ENCODE assay signal across 11 cellular contexts in genomic region chr13:98536729-98537128, GRCh38. TPM values are rescaled to one million over a fixed set of nuclear protein-coding genes. Genes with fewer than 3 reads are reported as not detected.
A peak's percentile ranks its signal among the peaks of the same experiment; 100 is the strongest.
DNase-seq lines count a peak whose midpoint lies in the region; ATAC-seq, FAIRE-seq and TF ChIP-seq lines count a peak whose summit lies in the region.
"Had no signal": no experiment of that assay in that cellular context is flagged by ENCODE, and none has a peak within 500 bp of the region (broad histone marks: within the 10 kb centered on the region; RNA-seq: fewer than 3 reads in every experiment).

No MANE protein-coding gene starts in this region.

- CTCF ChIA-PET in activated naive CD4-positive, alpha-beta T cell treated with anti-CD3 and anti-CD28 coated beads for 36 hours (lab: Charles Lee), result interaction anchor here (0.8 to 1.9 kb wide), 3 partner anchors 13 to 82 kb away, joined by 3 to 7 read pairs (median 7); no protein-coding TSS in a partner anchor
- CTCF ChIA-PET in activated B cell treated with CpG ODN at 0.5 μM for 24 hours (lab: Charles Lee), result no interaction called here
- CTCF ChIA-PET in HepG2 (lab: Yijun Ruan, JAX; ENCODE audit: low intra/inter-chr PET ratio, low total read pairs), result no interaction called here

- peaks cover 99% of the 10 kb centered on the region for H3K79me2 ChIP-seq in HepG2 (ENCODE audit: insufficient read depth, low read length)

- WGBS in HepG2 (ENCODE audit: low lambda C conversion rate), result 93% methylated on average over 14 of the region's 14 CpGs
- 97% methylated on average over 14 of the region's 14 CpGs for WGBS in thymus

- no peak overlapping the region for H3K9ac ChIP-seq in HepG2 (ENCODE audit: insufficient read depth, low read depth, low read length)

- peaks cover 15% of the 10 kb centered on the region for H3K36me3 Mint-ChIP-seq in activated naive CD4-positive, alpha-beta T cell treated with anti-CD3 and anti-CD28 coated beads for 36 hours (ENCODE audit: low read depth)
- peaks cover 30% of the 10 kb centered on the region for H3K36me3 Mint-ChIP-seq in activated B cell treated with CpG ODN at 0.5 μM for 24 hours (ENCODE audit: low read depth)

- BruUV-seq in HepG2 (replicated peaks; lab: Mats Ljungman, UMichigan), result no TSS peak

- no peak for DNase-seq in activated naive CD4-positive, alpha-beta T cell treated with anti-CD3 and anti-CD28 coated beads for 36 hours
- no peak for DNase-seq in activated naive CD4-positive, alpha-beta T cell treated with Interleukin-2 at 50 U/mL for 16 hours
- DNase-seq in activated B cell treated with CpG ODN at 0.5 μM for 24 hours (no peak), HepG2 (ENCODE audit: low spot score) (no peak), retina (no peak)
- DNase-seq in activated CD8-positive, alpha-beta memory T cell treated with anti-CD3 and anti-CD28 coated beads, Interleukin-2, amount 50 U/mL, for 48 hours, result no peak
- DNase-seq: kidney glomerular epithelial cell, NCI-H2107 had no signal

- H3K9me3 ChIP-seq in HepG2 (ENCODE audit: low read length), result no peaks in the 10 kb centered on the region
- no peaks in the 10 kb centered on the region for H3K9me3 ChIP-seq in thymus (ENCODE audit: control insufficient read depth)

- POLR2A ChIA-PET in activated B cell treated with CpG ODN at 0.5 μM for 24 hours (lab: Charles Lee) (interaction anchor here (0.6 kb wide), 1 partner anchor 43 kb away, joined by 6 read pairs; no protein-coding TSS in a partner anchor), HepG2 (lab: Yijun Ruan, JAX) (interaction anchor here (2.8 kb wide), 1 partner anchor 30 kb away, joined by 6 read pairs; no protein-coding TSS in a partner anchor)

- in situ Hi-C loops in HepG2 (cut with HindIII; ENCODE audit: extremely low pct_ligation_motif_present, low pct_unique_long_range_greater_than_20kb), result no loop called here

- no peaks in the 10 kb centered on the region for H3K27me3 Mint-ChIP-seq in activated naive CD4-positive, alpha-beta T cell treated with anti-CD3 and anti-CD28 coated beads for 36 hours (ENCODE audit: low read depth)
- H3K27me3 Mint-ChIP-seq in activated B cell treated with CpG ODN at 0.5 μM for 24 hours, result no peaks in the 10 kb centered on the region

- TF ChIP-seq RAD21 in HepG2 (CRISPR knock-in tag; IDR thresholded peaks at IDR 0.05), result no peak

- H3K4me3 Mint-ChIP-seq in activated naive CD4-positive, alpha-beta T cell treated with anti-CD3 and anti-CD28 coated beads for 36 hours, result no peak overlapping the region
- no peak overlapping the region for H3K4me3 Mint-ChIP-seq in activated B cell treated with CpG ODN at 0.5 μM for 24 hours

- no peak for FAIRE-seq in HepG2 (lab: Jason Lieb, UNC)
- FAIRE-seq: D721Med had no signal

- peaks cover 94% of the 10 kb centered on the region for H3K4me1 Mint-ChIP-seq in activated naive CD4-positive, alpha-beta T cell treated with anti-CD3 and anti-CD28 coated beads for 36 hours (ENCODE audit: low read depth)
- H3K4me1 Mint-ChIP-seq in activated B cell treated with CpG ODN at 0.5 μM for 24 hours, result peaks cover 86% of the 10 kb centered on the region

- H3K27ac ChIP-seq in HepG2 (ENCODE audit: extremely low read length, insufficient read depth, low read length) (no peak overlapping the region), thymus (ENCODE audit: low read depth) (peak overlapping the region; percentile 3)

- TF ChIP-seq CTCF in activated B cell treated with CpG ODN at 0.5 μM for 24 hours (IDR thresholded peaks at IDR 0.05), result no peak
- no peak for TF ChIP-seq CTCF in HepG2 (CRISPR knock-in tag; IDR thresholded peaks at IDR 0.05)

- peaks cover 68% of the 10 kb centered on the region for H3K4me1 ChIP-seq in HepG2 (ENCODE audit: insufficient read depth, low read length)
- peaks cover 39% of the 10 kb centered on the region for H3K4me1 ChIP-seq in thymus (ENCODE audit: control insufficient read depth, insufficient read depth, low read length)

- no peak overlapping the region for H2AFZ ChIP-seq in HepG2 (ENCODE audit: low read length)

- H3K36me3 ChIP-seq in HepG2 (replicated peaks in 1 of 2; ENCODE audit: control insufficient read depth in 1 of 2, insufficient read depth in 2 of 2, low read length in 2 of 2) (peaks cover 8 to 21% of the 10 kb centered on the region in 2 experiments), thymus (ENCODE audit: control insufficient read depth, insufficient read depth) (peaks cover 3% of the 10 kb centered on the region)

- H3K4me3 ChIP-seq in HepG2 (replicated peaks in 1 of 3; ENCODE audit: insufficient read depth in 1 of 3, low read depth in 2 of 3, low read length in 3 of 3) (no peak overlapping the region; a peak in 1 of 6 replicates), thymus (ENCODE audit: low read length) (no peak overlapping the region)

- no peak for TF ChIP-seq POLR2A in HepG2 (IDR thresholded peaks at IDR 0.05; ENCODE audit: insufficient read depth in 1 of 2, low read depth in 2 of 2, low read length in 2 of 2)

- no peaks in the 10 kb centered on the region; a peak in 1 of 5 replicates for H3K27me3 ChIP-seq in HepG2 (ENCODE audit: control insufficient read depth in 1 of 2, insufficient read depth in 2 of 2, low read length in 2 of 2)
- H3K27me3 ChIP-seq in thymus (ENCODE audit: control insufficient read depth, insufficient read depth), result no peaks in the 10 kb centered on the region

- H4K20me1 ChIP-seq in HepG2 (ENCODE audit: insufficient read depth, low read length), result peaks cover 78% of the 10 kb centered on the region

- H3K4me2 ChIP-seq in HepG2 (ENCODE audit: low read depth, low read length), result peak overlapping the region; percentile 25; the same call in 1 of the 2 replicates

- ATAC-seq in activated B cell treated with CpG ODN at 0.5 μM for 24 hours (ENCODE audit: low read depth) (no peak), HepG2 (peak; percentile 26), GM19035 (IDR thresholded peaks at IDR 0.05; ENCODE audit: unreplicated experiment) (no peak)

- TF ChIP-seq EP300 in HepG2 (IDR thresholded peaks at IDR 0.05; ENCODE audit: low read depth in 2 of 2, low read length in 2 of 2) (no peak), HepG2 (CRISPR knock-in tag; IDR thresholded peaks at IDR 0.05; ENCODE audit: borderline replicate concordance) (no peak)

- H3K27ac Mint-ChIP-seq in activated naive CD4-positive, alpha-beta T cell treated with anti-CD3 and anti-CD28 coated beads for 36 hours, result peak overlapping the region; percentile 46
- peak overlapping the region; percentile 61 for H3K27ac Mint-ChIP-seq in activated B cell treated with CpG ODN at 0.5 μM for 24 hours

- no peaks in the 10 kb centered on the region for H3K9me3 Mint-ChIP-seq in activated naive CD4-positive, alpha-beta T cell treated with anti-CD3 and anti-CD28 coated beads for 36 hours
- no peaks in the 10 kb centered on the region for H3K9me3 Mint-ChIP-seq in activated B cell treated with CpG ODN at 0.5 μM for 24 hours

- intact Hi-C loops in activated naive CD4-positive, alpha-beta T cell treated with anti-CD3 and anti-CD28 coated beads for 36 hours (cut with micrococcal nuclease), result no loop called here
- intact Hi-C loops in activated B cell treated with CpG ODN at 0.5 μM for 24 hours (cut with micrococcal nuclease), result no loop called here
- intact Hi-C loops in HepG2 (cut with micrococcal nuclease; ENCODE audit: unreplicated experiment), result no loop called here

TF ChIP-seq in HepG2, 621 proteins besides CTCF, POLR2A, EP300 and RAD21:
- TF ChIP-seq HDAC1 (CRISPR knock-in tag; IDR thresholded peaks at IDR 0.05), result no peak
- no peak for TF ChIP-seq PCBP1 (IDR thresholded peaks at IDR 0.05; ENCODE audit: borderline replicate concordance, low read depth, low read length)
- peak; percentile 43; the same call in 1 of the 2 replicates for TF ChIP-seq KDM5B (CRISPR knock-in tag; IDR thresholded peaks at IDR 0.05; ENCODE audit: borderline replicate concordance)
- no peak for TF ChIP-seq ZC3H4 (CRISPR knock-in tag; IDR thresholded peaks at IDR 0.05; ENCODE audit: borderline replicate concordance)
TF ChIP-seq in HepG2: peak in this region for 1.

RNA-seq across cellular contexts. Expression of gene STK24, which starts 40.2 kb away (rescaled TPM):
- total RNA-seq in activated naive CD4-positive, alpha-beta T cell treated with anti-CD3 and anti-CD28 coated beads for 36 hours, result 10 to 100 TPM; 95.5 to 96.7 TPM
- total RNA-seq in activated B cell treated with CpG ODN at 0.5 μM for 24 hours (74.8 and 84.8 TPM in 2 replicates), HepG2 (2016; rRNA removed; fragmentation: Illumina TruSeq; extraction: Trizol) (73.0 and 78.3 TPM in 2 replicates)
- 61.3 and 71.1 TPM in 2 replicates for total RNA-seq in HepG2 (2016; cell fraction: cytosol; rRNA removed; fragmentation: Illumina TruSeq; extraction: Trizol; ENCODE audit: low read depth)
- total RNA-seq in HepG2 (2016; cell fraction: insoluble cytoplasmic fraction; rRNA removed; fragmentation: Illumina TruSeq; extraction: Trizol), result 63.6 and 74.1 TPM in 2 replicates
- total RNA-seq in HepG2 (2016; cell fraction: membrane; rRNA removed; fragmentation: Illumina TruSeq; extraction: Trizol), result 126 and 128 TPM in 2 replicates
- 40.9 and 49.2 TPM in 2 replicates for total RNA-seq in HepG2 (2016; cell fraction: nucleus; rRNA removed; fragmentation: Illumina TruSeq; extraction: Trizol)
- polyA plus RNA-seq in HepG2 (2011; rRNA removed) (43.3 and 51.3 TPM in 2 replicates), thymus (62.4 TPM)
- polyA plus RNA-seq in HepG2 (2011; cell fraction: cytosol; rRNA removed), result 44.0 and 59.6 TPM in 2 replicates
- 38.4 and 41.3 TPM in 2 replicates for polyA plus RNA-seq in HepG2 (2011; cell fraction: nucleus; rRNA removed)
- polyA plus RNA-seq in HepG2 (2012), result 102 and 104 TPM in 2 replicates
- polyA plus RNA-seq in HepG2 (2016; cell fraction: cytosol; fragmentation: Illumina TruSeq; extraction: Trizol; ENCODE audit: low read depth), result 66.6 and 74.8 TPM in 2 replicates
- polyA plus RNA-seq in HepG2 (2016; cell fraction: insoluble cytoplasmic fraction; fragmentation: Illumina TruSeq; extraction: Trizol; ENCODE audit: low read depth), result 104 and 126 TPM in 2 replicates
- 140 and 148 TPM in 2 replicates for polyA plus RNA-seq in HepG2 (2016; cell fraction: membrane; fragmentation: Illumina TruSeq; extraction: Trizol; ENCODE audit: low read depth)
- polyA plus RNA-seq in HepG2 (2016; cell fraction: nucleus; fragmentation: Illumina TruSeq; extraction: Trizol; ENCODE audit: insufficient read depth, low read depth), result 70.2 and 70.8 TPM in 2 replicates
- 20.7 and 22.8 TPM in 2 replicates for polyA minus RNA-seq in HepG2 (2011; rRNA and poly(A)+ RNA removed; ENCODE audit: low replicate concordance)
- polyA minus RNA-seq in HepG2 (2011; cell fraction: cytosol; rRNA and poly(A)+ RNA removed), result 32.6 and 40.5 TPM in 2 replicates
- 44.5 and 46.1 TPM in 2 replicates for polyA minus RNA-seq in HepG2 (2011; cell fraction: nucleus; rRNA and poly(A)+ RNA removed)
